ENCODE assay signal across 8 cellular contexts in genomic region chr1:50332941-50333594, GRCh38.
DNase-seq lines count a peak whose midpoint lies in the region; ATAC-seq and TF ChIP-seq lines count a peak whose summit lies in the region.

No MANE protein-coding gene starts in this region.

- TF ChIP-seq EP300 in tibial nerve (IDR thresholded peaks at IDR 0.05): no peak

- no peak for TF ChIP-seq POLR2A in tibial nerve (IDR thresholded peaks at IDR 0.05)

- H3K9me3 Mint-ChIP-seq in activated T-helper 17 cell treated with anti-CD3 and anti-CD28 coated beads, Interleukin-2, amount 50 U/mL, for 72 hours: no peaks in the 10 kb centered on the region
- no peaks in the 10 kb centered on the region for H3K9me3 Mint-ChIP-seq in natural killer cell treated with Interleukin-12 subunit alpha and Interleukin-12 subunit beta and Interleukin-15 and Interleukin-18, amount 100 ng/mL, for 72 hours

- no peaks in the 10 kb centered on the region for H3K4me1 Mint-ChIP-seq in activated T-helper 17 cell treated with anti-CD3 and anti-CD28 coated beads, Interleukin-2, amount 50 U/mL, for 72 hours
- peaks cover 0 to 4% of the 10 kb centered on the region in 2 donors for H3K4me1 Mint-ChIP-seq in natural killer cell treated with Interleukin-12 subunit alpha and Interleukin-12 subunit beta and Interleukin-15 and Interleukin-18, amount 100 ng/mL, for 72 hours (ENCODE audit: low read depth in 2 of 2)

- H3K27me3 Mint-ChIP-seq in activated T-helper 17 cell treated with anti-CD3 and anti-CD28 coated beads, Interleukin-2, amount 50 U/mL, for 72 hours: peaks cover 27% of the 10 kb centered on the region
- H3K27me3 Mint-ChIP-seq in natural killer cell treated with Interleukin-12 subunit alpha and Interleukin-12 subunit beta and Interleukin-15 and Interleukin-18, amount 100 ng/mL, for 72 hours: peaks cover 20 to 46% of the 10 kb centered on the region in 2 donors

- 3 to 5% methylated on average over 4 to 30 of the region's 56 CpGs for WGBS in tibial nerve, 2 donors

- H3K27ac Mint-ChIP-seq in activated T-helper 17 cell treated with anti-CD3 and anti-CD28 coated beads, Interleukin-2, amount 50 U/mL, for 72 hours: no peak overlapping the region
- no peak overlapping the region for H3K27ac Mint-ChIP-seq in natural killer cell treated with Interleukin-12 subunit alpha and Interleukin-12 subunit beta and Interleukin-15 and Interleukin-18, amount 100 ng/mL, for 72 hours

- H3K27ac ChIP-seq in foreskin keratinocyte (no peak overlapping the region), tibial nerve (no peak overlapping the region)

- TF ChIP-seq CTCF in AG09319 (IDR thresholded peaks at IDR 0.05; ENCODE audit: low read depth, low read length): peak; percentile 42
- TF ChIP-seq CTCF in foreskin keratinocyte (conservative IDR thresholded peaks at IDR 0.05): peak; percentile 86
- peak; percentile 76 to 82 (median 80) for TF ChIP-seq CTCF in tibial nerve (IDR thresholded peaks at IDR 0.05)

- no peaks in the 10 kb centered on the region for H3K9me3 ChIP-seq in tibial nerve

- H3K36me3 Mint-ChIP-seq in activated T-helper 17 cell treated with anti-CD3 and anti-CD28 coated beads, Interleukin-2, amount 50 U/mL, for 72 hours (ENCODE audit: low read depth): no peaks in the 10 kb centered on the region
- H3K36me3 Mint-ChIP-seq in natural killer cell treated with Interleukin-12 subunit alpha and Interleukin-12 subunit beta and Interleukin-15 and Interleukin-18, amount 100 ng/mL, for 72 hours: no peaks in the 10 kb centered on the region

- peak overlapping the region; percentile 10 to 49 (median 36) for H3K4me3 ChIP-seq in tibial nerve

- DNase-seq in AG09319 (ENCODE audit: extremely low read depth, low read depth) (no peak), NCI-H510A treated with DMSO at 0.1 percent for 48 hours (lab: John Stamatoyannopoulos, UW) (peak; percentile 33), foreskin keratinocyte (peak in 1 of 2 donors; percentile 20), tibial nerve (ENCODE audit: low spot score in 2 of 2) (peak in 1 of 2 donors; percentile 18)
- DNase-seq in natural killer cell treated with Interleukin-12 subunit alpha and Interleukin-12 subunit beta and Interleukin-15 and Interleukin-18, amount 100 ng/mL, for 72 hours (ENCODE audit: low spot score): peak; percentile 73

- H3K4me1 ChIP-seq in foreskin keratinocyte: no peaks in the 10 kb centered on the region
- peaks cover 0 to 17% (median 7%) of the 10 kb centered on the region in 4 donors for H3K4me1 ChIP-seq in tibial nerve

- peak overlapping the region; percentile 58 for H3K4me3 Mint-ChIP-seq in activated T-helper 17 cell treated with anti-CD3 and anti-CD28 coated beads, Interleukin-2, amount 50 U/mL, for 72 hours
- peak overlapping the region; percentile 51 for H3K4me3 Mint-ChIP-seq in natural killer cell treated with Interleukin-12 subunit alpha and Interleukin-12 subunit beta and Interleukin-15 and Interleukin-18, amount 100 ng/mL, for 72 hours

- no peaks in the 10 kb centered on the region for H3K36me3 ChIP-seq in tibial nerve

- peaks cover 29% of the 10 kb centered on the region for H3K27me3 ChIP-seq in foreskin keratinocyte
- peaks cover 0 to 25% of the 10 kb centered on the region in 2 donors for H3K27me3 ChIP-seq in tibial nerve

- ATAC-seq in GM18867 (IDR thresholded peaks at IDR 0.05; ENCODE audit: unreplicated experiment) (peak; percentile 81), HG03064 (IDR thresholded peaks at IDR 0.05; ENCODE audit: low read depth, unreplicated experiment) (peak; percentile 86), foreskin keratinocyte (peak; percentile 87)
- peak; percentile 86 for ATAC-seq in activated T-helper 17 cell treated with anti-CD3 and anti-CD28 coated beads, Interleukin-2, amount 50 U/mL, for 72 hours (replicated peaks)
- ATAC-seq in natural killer cell treated with Interleukin-12 subunit alpha and Interleukin-12 subunit beta and Interleukin-15 and Interleukin-18, amount 100 ng/mL, for 72 hours: peak; percentile 86 to 87
